In the genomic region with DNA sequence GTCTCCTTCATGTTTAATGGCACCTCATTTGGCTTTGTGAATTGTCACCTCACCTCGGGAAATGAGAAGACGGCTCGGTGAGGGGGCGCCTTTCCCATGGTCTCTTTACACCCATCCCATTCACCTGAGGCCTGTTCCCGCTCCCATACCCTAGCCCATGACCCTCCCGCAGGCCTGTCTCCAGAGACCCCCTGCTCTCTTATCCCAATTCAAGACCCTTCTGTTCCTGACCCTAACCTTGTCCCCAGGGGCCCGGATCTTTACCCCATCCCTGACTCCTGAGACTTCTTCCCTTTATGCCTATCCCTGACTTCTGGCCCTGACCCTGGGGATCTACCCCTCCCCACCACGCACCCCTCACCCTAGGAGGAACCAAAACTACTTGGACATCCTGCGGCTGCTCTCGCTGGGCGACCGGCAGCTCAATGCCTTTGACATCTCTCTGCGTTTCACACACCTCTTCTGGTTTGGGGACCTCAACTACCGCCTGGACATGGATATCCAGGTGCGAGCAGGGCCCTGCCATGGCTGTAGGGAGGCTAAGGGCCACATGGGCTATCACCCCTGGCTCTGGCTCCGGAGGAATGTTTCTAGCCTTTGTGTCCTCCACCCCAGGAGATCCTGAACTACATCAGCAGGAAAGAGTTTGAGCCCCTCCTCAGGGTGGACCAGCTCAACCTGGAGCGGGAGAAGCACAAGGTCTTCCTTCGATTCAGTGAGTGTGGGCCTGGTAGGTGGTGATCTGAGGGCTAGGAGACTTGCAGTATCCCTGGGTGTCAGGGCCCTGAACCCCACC, we compare ENCODE assay signal across 1 cellular context.
TF ChIP-seq lines count a peak whose summit lies in the region.

No MANE protein-coding gene starts in this region.

TF ChIP-seq in GM12891, 5 proteins besides CTCF, POLR2A, EP300 and RAD21:
- TF ChIP-seq POLR2AphosphoS5 (IDR thresholded peaks at IDR 0.05; ENCODE audit: low read depth, low read length) (no peak), PAX5 (IDR thresholded peaks at IDR 0.05; ENCODE audit: insufficient read depth, low read length, severe bottlenecking) (no peak)
